In the genomic region with DNA sequence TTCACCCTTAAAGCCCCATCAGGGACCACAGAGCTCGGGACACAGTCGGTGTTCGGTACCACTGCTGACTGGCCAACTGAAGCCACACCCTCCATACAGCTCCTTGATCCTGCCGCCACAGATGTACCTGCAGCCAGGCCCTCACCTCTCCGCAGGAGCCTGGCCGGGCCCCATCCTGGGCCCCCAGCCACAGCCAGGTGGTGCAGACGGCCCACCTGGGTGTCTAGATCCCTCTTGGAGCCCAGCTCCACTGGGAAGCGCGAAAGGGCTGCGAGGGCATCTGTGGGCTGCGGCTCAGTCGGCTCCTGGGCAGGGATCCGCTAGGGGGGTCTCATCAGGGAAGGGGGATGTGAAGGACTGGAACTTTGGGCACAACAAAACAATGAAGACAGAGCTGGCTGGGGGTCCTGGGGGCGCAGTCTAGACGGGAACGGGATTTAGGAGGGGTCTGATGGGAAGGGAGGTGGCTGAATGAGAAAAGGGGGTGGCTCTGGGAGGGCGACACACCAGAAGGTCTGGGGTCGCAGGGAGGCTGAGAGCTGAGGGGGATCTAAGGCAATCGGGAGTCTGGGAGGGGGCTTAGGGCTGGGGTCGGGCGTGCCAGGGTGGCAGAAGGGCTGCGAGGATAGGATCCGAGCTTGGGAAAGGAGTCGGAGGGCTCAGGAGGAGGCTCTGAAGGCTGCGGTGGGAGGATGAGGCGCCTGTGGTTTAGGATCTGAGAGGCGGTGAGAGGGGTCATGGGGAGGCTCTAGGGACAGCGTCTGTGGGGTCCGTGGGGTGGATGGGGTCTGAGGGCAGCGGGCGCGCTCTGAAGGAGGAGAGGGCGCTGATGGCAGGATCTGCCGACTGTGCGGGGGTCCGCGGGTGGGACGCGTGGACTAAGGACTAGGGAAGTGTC, we compare ENCODE assay signal across 2 cellular contexts.
TF ChIP-seq lines count a peak whose summit lies in the region.

No MANE protein-coding gene starts in this region.

TF ChIP-seq in GM23338, 12 proteins besides CTCF, POLR2A, EP300 and RAD21:
- TF ChIP-seq EZH2 (IDR thresholded peaks at IDR 0.05; ENCODE audit: low read depth, unreplicated experiment) (peak; percentile 29), POLR2AphosphoS5 (IDR thresholded peaks at IDR 0.05; ENCODE audit: low read depth) (no peak), NANOG (IDR thresholded peaks at IDR 0.05; ENCODE audit: borderline replicate concordance) (no peak)
TF ChIP-seq in GM23338: peak in this region for 1.

TF ChIP-seq in H1, 55 proteins besides CTCF, POLR2A, EP300 and RAD21:
- TF ChIP-seq PHF8 (conservative IDR thresholded peaks at IDR 0.05; ENCODE audit: low read depth, low read length) (no peak), SP1 (IDR thresholded peaks at IDR 0.05; ENCODE audit: low read depth, low read length) (no peak), NRF1 (IDR thresholded peaks at IDR 0.05; ENCODE audit: low read depth, low read length) (no peak), SIX5 (IDR thresholded peaks at IDR 0.05; ENCODE audit: low read depth, low read length) (no peak), EZH2 (IDR thresholded peaks at IDR 0.05; ENCODE audit: low read depth, low read length, severe bottlenecking) (peak; percentile 36), CHD1 (IDR thresholded peaks at IDR 0.05; ENCODE audit: low read depth, low read length) (no peak), TCF12 (IDR thresholded peaks at IDR 0.05; ENCODE audit: low read depth, low read length) (no peak), SUZ12 (IDR thresholded peaks at IDR 0.05; ENCODE audit: low read length) (peak; percentile 52; the same call in 1 of the 2 replicates), EGR1 (IDR thresholded peaks at IDR 0.05; ENCODE audit: borderline replicate concordance, low read depth, low read length) (no peak), BCL11A (IDR thresholded peaks at IDR 0.05; ENCODE audit: low read depth in 2 of 2, low read length in 2 of 2) (no peak), SRF (IDR thresholded peaks at IDR 0.05; ENCODE audit: low read depth, low read length) (no peak), JUND (IDR thresholded peaks at IDR 0.05; ENCODE audit: low read length) (no peak), TBP (IDR thresholded peaks at IDR 0.05; ENCODE audit: low read depth, low read length) (no peak), RNF2 (IDR thresholded peaks at IDR 0.05; ENCODE audit: borderline replicate concordance, low read depth, low read length, missing control alignments, poor library complexity, severe bottlenecking) (peak; percentile 23), KDM4A (IDR thresholded peaks at IDR 0.05; ENCODE audit: low read depth, low read length, severe bottlenecking) (peak; percentile 57), JUN (IDR thresholded peaks at IDR 0.05; ENCODE audit: low read depth, low read length) (no peak)
- TF ChIP-seq, protein P1, sequence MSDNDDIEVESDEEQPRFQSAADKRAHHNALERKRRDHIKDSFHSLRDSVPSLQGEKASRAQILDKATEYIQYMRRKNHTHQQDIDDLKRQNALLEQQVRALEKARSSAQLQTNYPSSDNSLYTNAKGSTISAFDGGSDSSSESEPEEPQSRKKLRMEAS (IDR thresholded peaks at IDR 0.05) = no peak
- TF ChIP-seq, protein P2, sequence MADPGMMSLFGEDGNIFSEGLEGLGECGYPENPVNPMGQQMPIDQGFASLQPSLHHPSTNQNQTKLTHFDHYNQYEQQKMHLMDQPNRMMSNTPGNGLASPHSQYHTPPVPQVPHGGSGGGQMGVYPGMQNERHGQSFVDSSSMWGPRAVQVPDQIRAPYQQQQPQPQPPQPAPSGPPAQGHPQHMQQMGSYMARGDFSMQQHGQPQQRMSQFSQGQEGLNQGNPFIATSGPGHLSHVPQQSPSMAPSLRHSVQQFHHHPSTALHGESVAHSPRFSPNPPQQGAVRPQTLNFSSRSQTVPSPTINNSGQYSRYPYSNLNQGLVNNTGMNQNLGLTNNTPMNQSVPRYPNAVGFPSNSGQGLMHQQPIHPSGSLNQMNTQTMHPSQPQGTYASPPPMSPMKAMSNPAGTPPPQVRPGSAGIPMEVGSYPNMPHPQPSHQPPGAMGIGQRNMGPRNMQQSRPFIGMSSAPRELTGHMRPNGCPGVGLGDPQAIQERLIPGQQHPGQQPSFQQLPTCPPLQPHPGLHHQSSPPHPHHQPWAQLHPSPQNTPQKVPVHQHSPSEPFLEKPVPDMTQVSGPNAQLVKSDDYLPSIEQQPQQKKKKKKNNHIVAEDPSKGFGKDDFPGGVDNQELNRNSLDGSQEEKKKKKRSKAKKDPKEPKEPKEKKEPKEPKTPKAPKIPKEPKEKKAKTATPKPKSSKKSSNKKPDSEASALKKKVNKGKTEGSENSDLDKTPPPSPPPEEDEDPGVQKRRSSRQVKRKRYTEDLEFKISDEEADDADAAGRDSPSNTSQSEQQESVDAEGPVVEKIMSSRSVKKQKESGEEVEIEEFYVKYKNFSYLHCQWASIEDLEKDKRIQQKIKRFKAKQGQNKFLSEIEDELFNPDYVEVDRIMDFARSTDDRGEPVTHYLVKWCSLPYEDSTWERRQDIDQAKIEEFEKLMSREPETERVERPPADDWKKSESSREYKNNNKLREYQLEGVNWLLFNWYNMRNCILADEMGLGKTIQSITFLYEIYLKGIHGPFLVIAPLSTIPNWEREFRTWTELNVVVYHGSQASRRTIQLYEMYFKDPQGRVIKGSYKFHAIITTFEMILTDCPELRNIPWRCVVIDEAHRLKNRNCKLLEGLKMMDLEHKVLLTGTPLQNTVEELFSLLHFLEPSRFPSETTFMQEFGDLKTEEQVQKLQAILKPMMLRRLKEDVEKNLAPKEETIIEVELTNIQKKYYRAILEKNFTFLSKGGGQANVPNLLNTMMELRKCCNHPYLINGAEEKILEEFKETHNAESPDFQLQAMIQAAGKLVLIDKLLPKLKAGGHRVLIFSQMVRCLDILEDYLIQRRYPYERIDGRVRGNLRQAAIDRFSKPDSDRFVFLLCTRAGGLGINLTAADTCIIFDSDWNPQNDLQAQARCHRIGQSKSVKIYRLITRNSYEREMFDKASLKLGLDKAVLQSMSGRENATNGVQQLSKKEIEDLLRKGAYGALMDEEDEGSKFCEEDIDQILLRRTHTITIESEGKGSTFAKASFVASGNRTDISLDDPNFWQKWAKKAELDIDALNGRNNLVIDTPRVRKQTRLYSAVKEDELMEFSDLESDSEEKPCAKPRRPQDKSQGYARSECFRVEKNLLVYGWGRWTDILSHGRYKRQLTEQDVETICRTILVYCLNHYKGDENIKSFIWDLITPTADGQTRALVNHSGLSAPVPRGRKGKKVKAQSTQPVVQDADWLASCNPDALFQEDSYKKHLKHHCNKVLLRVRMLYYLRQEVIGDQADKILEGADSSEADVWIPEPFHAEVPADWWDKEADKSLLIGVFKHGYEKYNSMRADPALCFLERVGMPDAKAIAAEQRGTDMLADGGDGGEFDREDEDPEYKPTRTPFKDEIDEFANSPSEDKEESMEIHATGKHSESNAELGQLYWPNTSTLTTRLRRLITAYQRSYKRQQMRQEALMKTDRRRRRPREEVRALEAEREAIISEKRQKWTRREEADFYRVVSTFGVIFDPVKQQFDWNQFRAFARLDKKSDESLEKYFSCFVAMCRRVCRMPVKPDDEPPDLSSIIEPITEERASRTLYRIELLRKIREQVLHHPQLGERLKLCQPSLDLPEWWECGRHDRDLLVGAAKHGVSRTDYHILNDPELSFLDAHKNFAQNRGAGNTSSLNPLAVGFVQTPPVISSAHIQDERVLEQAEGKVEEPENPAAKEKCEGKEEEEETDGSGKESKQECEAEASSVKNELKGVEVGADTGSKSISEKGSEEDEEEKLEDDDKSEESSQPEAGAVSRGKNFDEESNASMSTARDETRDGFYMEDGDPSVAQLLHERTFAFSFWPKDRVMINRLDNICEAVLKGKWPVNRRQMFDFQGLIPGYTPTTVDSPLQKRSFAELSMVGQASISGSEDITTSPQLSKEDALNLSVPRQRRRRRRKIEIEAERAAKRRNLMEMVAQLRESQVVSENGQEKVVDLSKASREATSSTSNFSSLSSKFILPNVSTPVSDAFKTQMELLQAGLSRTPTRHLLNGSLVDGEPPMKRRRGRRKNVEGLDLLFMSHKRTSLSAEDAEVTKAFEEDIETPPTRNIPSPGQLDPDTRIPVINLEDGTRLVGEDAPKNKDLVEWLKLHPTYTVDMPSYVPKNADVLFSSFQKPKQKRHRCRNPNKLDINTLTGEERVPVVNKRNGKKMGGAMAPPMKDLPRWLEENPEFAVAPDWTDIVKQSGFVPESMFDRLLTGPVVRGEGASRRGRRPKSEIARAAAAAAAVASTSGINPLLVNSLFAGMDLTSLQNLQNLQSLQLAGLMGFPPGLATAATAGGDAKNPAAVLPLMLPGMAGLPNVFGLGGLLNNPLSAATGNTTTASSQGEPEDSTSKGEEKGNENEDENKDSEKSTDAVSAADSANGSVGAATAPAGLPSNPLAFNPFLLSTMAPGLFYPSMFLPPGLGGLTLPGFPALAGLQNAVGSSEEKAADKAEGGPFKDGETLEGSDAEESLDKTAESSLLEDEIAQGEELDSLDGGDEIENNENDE (IDR thresholded peaks at IDR 0.05; ENCODE audit: insufficient replicate concordance, low read length) = no peak
- TF ChIP-seq, protein P3, sequence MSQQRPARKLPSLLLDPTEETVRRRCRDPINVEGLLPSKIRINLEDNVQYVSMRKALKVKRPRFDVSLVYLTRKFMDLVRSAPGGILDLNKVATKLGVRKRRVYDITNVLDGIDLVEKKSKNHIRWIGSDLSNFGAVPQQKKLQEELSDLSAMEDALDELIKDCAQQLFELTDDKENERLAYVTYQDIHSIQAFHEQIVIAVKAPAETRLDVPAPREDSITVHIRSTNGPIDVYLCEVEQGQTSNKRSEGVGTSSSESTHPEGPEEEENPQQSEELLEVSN (IDR thresholded peaks at IDR 0.05) = no peak
- TF ChIP-seq, protein P4, sequence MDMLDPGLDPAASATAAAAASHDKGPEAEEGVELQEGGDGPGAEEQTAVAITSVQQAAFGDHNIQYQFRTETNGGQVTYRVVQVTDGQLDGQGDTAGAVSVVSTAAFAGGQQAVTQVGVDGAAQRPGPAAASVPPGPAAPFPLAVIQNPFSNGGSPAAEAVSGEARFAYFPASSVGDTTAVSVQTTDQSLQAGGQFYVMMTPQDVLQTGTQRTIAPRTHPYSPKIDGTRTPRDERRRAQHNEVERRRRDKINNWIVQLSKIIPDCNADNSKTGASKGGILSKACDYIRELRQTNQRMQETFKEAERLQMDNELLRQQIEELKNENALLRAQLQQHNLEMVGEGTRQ (IDR thresholded peaks at IDR 0.05; ENCODE audit: low read length) = no peak
